Comparison of ENCODE assay signal across 1 cellular context in the genomic region with DNA sequence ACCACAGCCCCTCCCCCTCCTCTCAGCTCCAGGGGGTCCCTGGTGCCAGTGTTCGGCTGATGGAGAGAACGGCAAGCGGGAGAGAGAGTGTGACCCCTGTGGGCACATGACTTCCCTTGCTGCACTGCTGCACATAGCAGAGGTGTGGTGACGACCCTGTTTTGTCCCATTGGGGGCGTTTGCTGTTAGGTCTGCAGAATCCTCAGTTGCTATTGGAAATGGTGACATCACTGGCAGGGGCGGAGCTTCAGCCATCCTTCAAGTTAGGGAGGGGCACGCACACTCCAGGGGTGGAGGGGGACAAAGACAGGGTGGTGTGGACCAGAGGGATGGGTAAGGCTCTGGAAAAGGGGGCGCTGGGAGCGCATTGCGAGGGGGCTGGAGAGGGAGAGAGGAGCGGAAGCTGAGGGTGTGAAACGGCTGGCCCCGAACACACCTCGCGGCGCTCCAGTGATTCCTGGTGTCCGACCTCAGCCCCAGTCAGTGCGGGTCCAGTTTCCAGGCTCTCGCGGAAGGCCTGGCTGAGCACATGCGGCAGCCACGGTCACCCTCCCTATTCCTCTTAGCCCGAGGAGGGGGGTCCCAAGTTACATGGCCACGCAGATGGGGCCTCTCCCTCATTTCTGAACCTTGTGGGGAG.
A peak's percentile ranks its signal among the peaks of the same experiment; 100 is the strongest.
TF ChIP-seq lines count a peak whose summit lies in the region.

No MANE protein-coding gene starts in this region.

TF ChIP-seq in H1, 55 proteins besides CTCF, POLR2A, EP300 and RAD21:
- TF ChIP-seq, protein P1, sequence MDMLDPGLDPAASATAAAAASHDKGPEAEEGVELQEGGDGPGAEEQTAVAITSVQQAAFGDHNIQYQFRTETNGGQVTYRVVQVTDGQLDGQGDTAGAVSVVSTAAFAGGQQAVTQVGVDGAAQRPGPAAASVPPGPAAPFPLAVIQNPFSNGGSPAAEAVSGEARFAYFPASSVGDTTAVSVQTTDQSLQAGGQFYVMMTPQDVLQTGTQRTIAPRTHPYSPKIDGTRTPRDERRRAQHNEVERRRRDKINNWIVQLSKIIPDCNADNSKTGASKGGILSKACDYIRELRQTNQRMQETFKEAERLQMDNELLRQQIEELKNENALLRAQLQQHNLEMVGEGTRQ (IDR thresholded peaks at IDR 0.05; ENCODE audit: low read length) = peak; percentile 38; the same call in 1 of the 2 replicates
- TF ChIP-seq CREB1 (IDR thresholded peaks at IDR 0.05) (0 out of 2 replicates have a peak, but pooled peaks have one; percentile 39), SP1 (IDR thresholded peaks at IDR 0.05; ENCODE audit: low read depth, low read length) (0 out of 2 replicates have a peak, but pooled peaks have one; percentile 13), SRF (IDR thresholded peaks at IDR 0.05; ENCODE audit: low read depth, low read length) (no peak), TAF7 (optimal IDR thresholded peaks at IDR 0.05; ENCODE audit: borderline replicate concordance, low read depth, low read length) (no peak), SIX5 (IDR thresholded peaks at IDR 0.05; ENCODE audit: low read depth, low read length) (no peak), KDM4A (IDR thresholded peaks at IDR 0.05; ENCODE audit: low read depth, low read length, severe bottlenecking) (peak; percentile 5), ASH2L (IDR thresholded peaks at IDR 0.05; ENCODE audit: low read length) (no peak), CEBPB (IDR thresholded peaks at IDR 0.05; ENCODE audit: low read depth, low read length) (no peak), SIN3A (conservative IDR thresholded peaks at IDR 0.05 in 1 of 2, IDR thresholded peaks at IDR 0.05 in 1 of 2; ENCODE audit: low read depth in 1 of 2, low read length in 2 of 2) (0 out of 4 replicates have a peak, but pooled peaks of 1 of the 2 experiments have one; percentile 43), RFX5 (IDR thresholded peaks at IDR 0.05; ENCODE audit: borderline replicate concordance, low read depth, low read length) (0 out of 2 replicates have a peak, but pooled peaks have one; percentile 23), TCF12 (IDR thresholded peaks at IDR 0.05; ENCODE audit: low read depth, low read length) (no peak), SAP30 (IDR thresholded peaks at IDR 0.05; ENCODE audit: insufficient read depth, insufficient replicate concordance, low read length) (no peak), YY1 (IDR thresholded peaks at IDR 0.05; ENCODE audit: low read depth, low read length) (no peak), EZH2 (IDR thresholded peaks at IDR 0.05; ENCODE audit: low read depth, low read length, severe bottlenecking) (no peak)
- TF ChIP-seq, protein P2, sequence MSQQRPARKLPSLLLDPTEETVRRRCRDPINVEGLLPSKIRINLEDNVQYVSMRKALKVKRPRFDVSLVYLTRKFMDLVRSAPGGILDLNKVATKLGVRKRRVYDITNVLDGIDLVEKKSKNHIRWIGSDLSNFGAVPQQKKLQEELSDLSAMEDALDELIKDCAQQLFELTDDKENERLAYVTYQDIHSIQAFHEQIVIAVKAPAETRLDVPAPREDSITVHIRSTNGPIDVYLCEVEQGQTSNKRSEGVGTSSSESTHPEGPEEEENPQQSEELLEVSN (IDR thresholded peaks at IDR 0.05) = no peak
- TF ChIP-seq, protein P3, sequence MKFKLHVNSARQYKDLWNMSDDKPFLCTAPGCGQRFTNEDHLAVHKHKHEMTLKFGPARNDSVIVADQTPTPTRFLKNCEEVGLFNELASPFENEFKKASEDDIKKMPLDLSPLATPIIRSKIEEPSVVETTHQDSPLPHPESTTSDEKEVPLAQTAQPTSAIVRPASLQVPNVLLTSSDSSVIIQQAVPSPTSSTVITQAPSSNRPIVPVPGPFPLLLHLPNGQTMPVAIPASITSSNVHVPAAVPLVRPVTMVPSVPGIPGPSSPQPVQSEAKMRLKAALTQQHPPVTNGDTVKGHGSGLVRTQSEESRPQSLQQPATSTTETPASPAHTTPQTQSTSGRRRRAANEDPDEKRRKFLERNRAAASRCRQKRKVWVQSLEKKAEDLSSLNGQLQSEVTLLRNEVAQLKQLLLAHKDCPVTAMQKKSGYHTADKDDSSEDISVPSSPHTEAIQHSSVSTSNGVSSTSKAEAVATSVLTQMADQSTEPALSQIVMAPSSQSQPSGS (IDR thresholded peaks at IDR 0.05; ENCODE audit: low read length) = no peak
TF ChIP-seq in H1: peak in this region for 6.
